ENCODE assay signal across 24 cellular contexts in the genomic region with DNA sequence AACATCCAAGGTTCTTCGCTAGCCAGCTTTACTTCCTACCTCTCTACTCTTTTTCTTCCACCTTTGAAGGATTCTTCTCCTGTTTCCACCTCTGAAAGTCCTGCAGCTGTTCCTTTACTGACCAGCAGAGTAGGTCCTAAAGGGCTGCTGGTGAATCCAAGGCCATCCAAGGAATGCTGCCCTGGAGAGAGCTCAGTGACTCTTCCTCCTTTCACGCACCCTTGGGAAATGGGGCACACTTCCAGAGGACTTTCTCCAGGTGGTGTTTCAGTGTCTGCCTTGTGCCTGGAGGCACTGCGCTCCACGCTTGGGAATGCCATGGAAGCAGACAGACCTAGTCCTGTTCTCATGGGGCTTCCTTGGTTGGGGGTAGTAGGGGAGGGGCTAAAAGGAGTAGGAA.
"Had no signal": no experiment of that assay in that cellular context is flagged by ENCODE, and none has a peak within 500 bp of the region (broad histone marks: within the 10 kb centered on the region; RNA-seq: fewer than 3 reads in every experiment).

No MANE protein-coding gene starts in this region.

- H3K4me1 ChIP-seq: ascending aorta, body of pancreas had no signal

- DNase-seq: activated B cell treated with CpG ODN at 0.5 μM for 24 hours; activated CD4-positive, alpha-beta memory T cell treated with anti-CD3 and anti-CD28 coated beads for 36 hours; activated CD4-positive, alpha-beta T cell treated with anti-CD3 and anti-CD28 coated beads for 1 hour; activated CD4-positive, alpha-beta T cell treated with anti-CD3 and anti-CD28 coated beads, Interleukin-2, amount 10 ng/mL, durations not matched to agents 7 days and 5 days; activated CD8-positive, alpha-beta memory T cell treated with anti-CD3 and anti-CD28 coated beads for 24 hours; activated effector memory CD4-positive, alpha-beta T cell treated with anti-CD3 and anti-CD28 coated beads, Interleukin-2, amount 50 U/mL, for 16 hours; activated naive CD4-positive, alpha-beta T cell treated with Interleukin-2 at 50 U/mL for 16 hours; activated naive CD8-positive, alpha-beta T cell treated with anti-CD3 and anti-CD28 coated beads, Interleukin-2, amount 50 U/mL, for 24 hours; activated T-cell treated with anti-CD3 and anti-CD28 coated beads, Interleukin-2, amount 50 U/mL, for 4 hours; amniotic stem cell; body of pancreas; central memory CD4-positive, alpha-beta T cell; Kasumi-1; NCI-H1105 treated with DMSO at 0.1 percent for 48 hours; NCI-H1436 treated with DMSO at 0.1 percent for 48 hours; NCI-H187; NCI-H2081; NCI-H524; PC-3; SIG-M5; T-helper 17 cell; T-helper 9 cell had no signal

- H3K27me3 ChIP-seq: ascending aorta, body of pancreas had no signal

- H3K36me3 ChIP-seq: ascending aorta had no signal

- H3K9me3 Mint-ChIP-seq: activated B cell treated with CpG ODN at 0.5 μM for 24 hours; activated CD4-positive, alpha-beta memory T cell treated with anti-CD3 and anti-CD28 coated beads for 36 hours; activated CD4-positive, alpha-beta T cell treated with anti-CD3 and anti-CD28 coated beads, Interleukin-2, amount 10 ng/mL, durations not matched to agents 7 days and 5 days; activated naive CD4-positive, alpha-beta T cell treated with anti-CD3 and anti-CD28 coated beads, Interleukin-2, amount 50 U/mL, for 72 hours; activated naive CD8-positive, alpha-beta T cell treated with anti-CD3 and anti-CD28 coated beads, Interleukin-2, amount 50 U/mL, for 24 hours; activated T-cell treated with anti-CD3 and anti-CD28 coated beads, Interleukin-2, amount 50 U/mL, for 4 hours had no signal

- H3K4me3 ChIP-seq: ascending aorta, body of pancreas had no signal

- H3K4me3 Mint-ChIP-seq: activated B cell treated with CpG ODN at 0.5 μM for 24 hours; activated CD4-positive, alpha-beta memory T cell treated with anti-CD3 and anti-CD28 coated beads for 36 hours; activated CD4-positive, alpha-beta T cell treated with anti-CD3 and anti-CD28 coated beads, Interleukin-2, amount 10 ng/mL, durations not matched to agents 7 days and 5 days; activated naive CD8-positive, alpha-beta T cell treated with anti-CD3 and anti-CD28 coated beads, Interleukin-2, amount 50 U/mL, for 24 hours; activated T-cell treated with anti-CD3 and anti-CD28 coated beads, Interleukin-2, amount 50 U/mL, for 4 hours; T-helper 17 cell had no signal

- H3K27me3 Mint-ChIP-seq: activated CD4-positive, alpha-beta memory T cell treated with anti-CD3 and anti-CD28 coated beads for 36 hours; activated naive CD8-positive, alpha-beta T cell treated with anti-CD3 and anti-CD28 coated beads, Interleukin-2, amount 50 U/mL, for 24 hours; T-helper 17 cell had no signal

- H3K27ac ChIP-seq: ascending aorta, body of pancreas had no signal

- ATAC-seq: activated naive CD4-positive, alpha-beta T cell treated with anti-CD3 and anti-CD28 coated beads, Interleukin-2, amount 50 U/mL, for 72 hours; activated naive CD8-positive, alpha-beta T cell treated with anti-CD3 and anti-CD28 coated beads, Interleukin-2, amount 50 U/mL, for 24 hours; activated T-cell treated with anti-CD3 and anti-CD28 coated beads, Interleukin-2, amount 50 U/mL, for 4 hours; body of pancreas; PC-3; T-helper 17 cell had no signal

- H3K9me3 ChIP-seq: ascending aorta, body of pancreas had no signal

- H3K36me3 Mint-ChIP-seq: activated CD4-positive, alpha-beta memory T cell treated with anti-CD3 and anti-CD28 coated beads for 36 hours; activated naive CD4-positive, alpha-beta T cell treated with anti-CD3 and anti-CD28 coated beads, Interleukin-2, amount 50 U/mL, for 72 hours had no signal

- H3K4me1 Mint-ChIP-seq: activated B cell treated with CpG ODN at 0.5 μM for 24 hours; activated CD4-positive, alpha-beta T cell treated with anti-CD3 and anti-CD28 coated beads, Interleukin-2, amount 10 ng/mL, durations not matched to agents 7 days and 5 days; activated naive CD8-positive, alpha-beta T cell treated with anti-CD3 and anti-CD28 coated beads, Interleukin-2, amount 50 U/mL, for 24 hours; T-helper 17 cell had no signal

- H3K27ac Mint-ChIP-seq: activated B cell treated with CpG ODN at 0.5 μM for 24 hours; activated CD4-positive, alpha-beta memory T cell treated with anti-CD3 and anti-CD28 coated beads for 36 hours; activated CD4-positive, alpha-beta T cell treated with anti-CD3 and anti-CD28 coated beads, Interleukin-2, amount 10 ng/mL, durations not matched to agents 7 days and 5 days; activated naive CD8-positive, alpha-beta T cell treated with anti-CD3 and anti-CD28 coated beads, Interleukin-2, amount 50 U/mL, for 24 hours; T-helper 17 cell had no signal
